In genomic region chr2:172481507-172482262, GRCh38 we compare ENCODE assay signal across 25 cellular contexts. TPM values are rescaled to one million over a fixed set of nuclear protein-coding genes. Genes with fewer than 3 reads are reported as not detected.
A peak's percentile ranks its signal among the peaks of the same experiment; 100 is the strongest.
DNase-seq lines count a peak whose midpoint lies in the region; ATAC-seq and TF ChIP-seq lines count a peak whose summit lies in the region.
"Had no signal": no experiment of that assay in that cellular context is flagged by ENCODE, and none has a peak within 500 bp of the region (broad histone marks: within the 10 kb centered on the region; RNA-seq: fewer than 3 reads in every experiment).

No MANE protein-coding gene starts in this region.

- no peak overlapping the region for H3K4me3 ChIP-seq in CD4-positive, CD25-positive, alpha-beta regulatory T cell (ENCODE audit: low read depth, low read length)
- H3K4me3 ChIP-seq in sigmoid colon: no peak overlapping the region
- H3K4me3 ChIP-seq: HAP-1, lung, mucosa of descending colon, upper lobe of right lung had no signal

- H3K4me1 ChIP-seq in CD4-positive, CD25-positive, alpha-beta regulatory T cell (ENCODE audit: control insufficient read depth, insufficient read depth, low read length, poor library complexity, severe bottlenecking): peaks cover 17% of the 10 kb centered on the region
- no peaks in the 10 kb centered on the region for H3K4me1 ChIP-seq in sigmoid colon

- TF ChIP-seq CTCF in neural crest cell (conservative IDR thresholded peaks at IDR 0.05): no peak
- TF ChIP-seq CTCF in sigmoid colon (IDR thresholded peaks at IDR 0.05): no peak

- H3K27me3 Mint-ChIP-seq in activated T-cell treated with anti-CD3 and anti-CD28 coated beads, Interleukin-2, amount 50 U/mL, for 4 hours (ENCODE audit: low read depth): no peaks in the 10 kb centered on the region
- no peaks in the 10 kb centered on the region for H3K27me3 Mint-ChIP-seq in activated T-cell treated with anti-CD3 and anti-CD28 coated beads, Interleukin-2, amount 50 U/mL, for 24 hours
- H3K27me3 Mint-ChIP-seq in CD4-positive, CD25-positive, alpha-beta regulatory T cell: no peaks in the 10 kb centered on the region
- no peaks in the 10 kb centered on the region for H3K27me3 Mint-ChIP-seq in activated T-helper 17 cell treated with anti-CD3 and anti-CD28 coated beads, Interleukin-2, amount 50 U/mL, for 72 hours
- H3K27me3 Mint-ChIP-seq in neural crest cell (ENCODE audit: low read depth): peaks cover 3% of the 10 kb centered on the region
- H3K27me3 Mint-ChIP-seq: B cell had no signal

- DNase-seq in activated T-cell treated with anti-CD3 and anti-CD28 coated beads, Interleukin-2, amount 50 U/mL, for 4 hours: no peak
- no peak for DNase-seq in activated T-cell treated with anti-CD3 and anti-CD28 coated beads, Interleukin-2, amount 50 U/mL, for 24 hours
- DNase-seq in CD4-positive, CD25-positive, alpha-beta regulatory T cell: no peak
- DNase-seq in neural crest cell (ENCODE audit: low read depth, low spot score) (no peak), sigmoid colon (no peak)
- DNase-seq: activated CD4-positive, alpha-beta T cell treated with anti-CD3 and anti-CD28 coated beads, Interleukin-2, amount 50 U/mL, for 4 hours; activated CD8-positive, alpha-beta memory T cell treated with anti-CD3 and anti-CD28 coated beads, Interleukin-2, amount 50 U/mL, for 48 hours; activated gamma-delta T cell; aorta; Calu3; cerebellar nuclear complex; effector CD4-positive, alpha-beta T cell; head of caudate nucleus; mucosa of descending colon; NCI-H2029 treated with DMSO at 0.1 percent for 48 hours; T1000; upper lobe of right lung had no signal

- ATAC-seq in activated T-cell treated with anti-CD3 and anti-CD28 coated beads, Interleukin-2, amount 50 U/mL, for 4 hours: peak; percentile 17 to 32
- no peak for ATAC-seq in CD4-positive, CD25-positive, alpha-beta regulatory T cell (ENCODE audit: low read depth in 2 of 2)
- no peak for ATAC-seq in activated T-helper 17 cell treated with anti-CD3 and anti-CD28 coated beads, Interleukin-2, amount 50 U/mL, for 72 hours (replicated peaks)
- ATAC-seq in HG03460 (IDR thresholded peaks at IDR 0.05; ENCODE audit: unreplicated experiment): no peak
- ATAC-seq in HG02623 (IDR thresholded peaks at IDR 0.05; ENCODE audit: unreplicated experiment): no peak
- ATAC-seq: WTC11 had no signal

- TF ChIP-seq POLR2A in sigmoid colon (IDR thresholded peaks at IDR 0.05): no peak

- 85 to 87% methylated on average over 7 of the region's 7 CpGs for WGBS in sigmoid colon, 2 donors

- peak overlapping the region; percentile 6 for H3K27ac ChIP-seq in CD4-positive, CD25-positive, alpha-beta regulatory T cell (ENCODE audit: insufficient read depth, low read length, poor library complexity, severe bottlenecking)
- no peak overlapping the region for H3K27ac ChIP-seq in sigmoid colon
- H3K27ac ChIP-seq: RWPE1, upper lobe of right lung had no signal

- intact Hi-C loops in sigmoid colon (cut with DNase I): no loop called here

- peaks cover 54% of the 10 kb centered on the region for H3K4me1 Mint-ChIP-seq in activated T-cell treated with anti-CD3 and anti-CD28 coated beads, Interleukin-2, amount 50 U/mL, for 4 hours (ENCODE audit: low read depth)
- peaks cover 57% of the 10 kb centered on the region for H3K4me1 Mint-ChIP-seq in activated T-cell treated with anti-CD3 and anti-CD28 coated beads, Interleukin-2, amount 50 U/mL, for 24 hours (ENCODE audit: low read depth)
- peaks cover 20 to 73% (median 46%) of the 10 kb centered on the region in 4 donors for H3K4me1 Mint-ChIP-seq in CD4-positive, CD25-positive, alpha-beta regulatory T cell
- H3K4me1 Mint-ChIP-seq in activated T-helper 17 cell treated with anti-CD3 and anti-CD28 coated beads, Interleukin-2, amount 50 U/mL, for 72 hours: peaks cover 16% of the 10 kb centered on the region
- H3K4me1 Mint-ChIP-seq in neural crest cell: peaks cover 56% of the 10 kb centered on the region

- H3K9me3 Mint-ChIP-seq in activated T-cell treated with anti-CD3 and anti-CD28 coated beads, Interleukin-2, amount 50 U/mL, for 4 hours: no peaks in the 10 kb centered on the region
- H3K9me3 Mint-ChIP-seq in activated T-cell treated with anti-CD3 and anti-CD28 coated beads, Interleukin-2, amount 50 U/mL, for 24 hours: no peaks in the 10 kb centered on the region
- no peaks in the 10 kb centered on the region for H3K9me3 Mint-ChIP-seq in CD4-positive, CD25-positive, alpha-beta regulatory T cell
- no peaks in the 10 kb centered on the region for H3K9me3 Mint-ChIP-seq in activated T-helper 17 cell treated with anti-CD3 and anti-CD28 coated beads, Interleukin-2, amount 50 U/mL, for 72 hours
- no peaks in the 10 kb centered on the region for H3K9me3 Mint-ChIP-seq in neural crest cell
- H3K9me3 Mint-ChIP-seq: WTC11 had no signal

- H3K4me3 Mint-ChIP-seq in activated T-cell treated with anti-CD3 and anti-CD28 coated beads, Interleukin-2, amount 50 U/mL, for 4 hours: no peak overlapping the region
- H3K4me3 Mint-ChIP-seq in activated T-cell treated with anti-CD3 and anti-CD28 coated beads, Interleukin-2, amount 50 U/mL, for 24 hours: no peak overlapping the region
- H3K4me3 Mint-ChIP-seq in CD4-positive, CD25-positive, alpha-beta regulatory T cell: no peak overlapping the region
- H3K4me3 Mint-ChIP-seq in activated T-helper 17 cell treated with anti-CD3 and anti-CD28 coated beads, Interleukin-2, amount 50 U/mL, for 72 hours: no peak overlapping the region
- peak overlapping the region; percentile 36 for H3K4me3 Mint-ChIP-seq in neural crest cell
- H3K4me3 Mint-ChIP-seq: B cell, WTC11 had no signal

- no peak overlapping the region for H3K27ac Mint-ChIP-seq in activated T-cell treated with anti-CD3 and anti-CD28 coated beads, Interleukin-2, amount 50 U/mL, for 24 hours
- H3K27ac Mint-ChIP-seq in CD4-positive, CD25-positive, alpha-beta regulatory T cell: peak overlapping the region; percentile 75 to 91 (median 90)
- H3K27ac Mint-ChIP-seq in activated T-helper 17 cell treated with anti-CD3 and anti-CD28 coated beads, Interleukin-2, amount 50 U/mL, for 72 hours: peak overlapping the region; percentile 66
- H3K27ac Mint-ChIP-seq in neural crest cell (ENCODE audit: unreplicated experiment): peak overlapping the region; percentile 89
- H3K27ac Mint-ChIP-seq: B cell, WTC11 had no signal

- H3K27me3 ChIP-seq in CD4-positive, CD25-positive, alpha-beta regulatory T cell (ENCODE audit: control insufficient read depth, insufficient read depth, low read length): no peaks in the 10 kb centered on the region
- H3K27me3 ChIP-seq in sigmoid colon: no peaks in the 10 kb centered on the region
- H3K27me3 ChIP-seq: upper lobe of right lung had no signal

- H3K36me3 ChIP-seq in CD4-positive, CD25-positive, alpha-beta regulatory T cell (ENCODE audit: control insufficient read depth, insufficient read depth, low read length): peaks cover 63% of the 10 kb centered on the region
- no peaks in the 10 kb centered on the region for H3K36me3 ChIP-seq in sigmoid colon
- H3K36me3 ChIP-seq: HAP-1 had no signal

- H3K36me3 Mint-ChIP-seq in activated T-cell treated with anti-CD3 and anti-CD28 coated beads, Interleukin-2, amount 50 U/mL, for 4 hours (ENCODE audit: insufficient read depth): peaks cover 30% of the 10 kb centered on the region
- H3K36me3 Mint-ChIP-seq in activated T-cell treated with anti-CD3 and anti-CD28 coated beads, Interleukin-2, amount 50 U/mL, for 24 hours (ENCODE audit: low read depth): peaks cover 43% of the 10 kb centered on the region
- H3K36me3 Mint-ChIP-seq in CD4-positive, CD25-positive, alpha-beta regulatory T cell: peaks cover 67% of the 10 kb centered on the region
- H3K36me3 Mint-ChIP-seq in activated T-helper 17 cell treated with anti-CD3 and anti-CD28 coated beads, Interleukin-2, amount 50 U/mL, for 72 hours (ENCODE audit: low read depth): peaks cover 82% of the 10 kb centered on the region
- H3K36me3 Mint-ChIP-seq in neural crest cell (ENCODE audit: low read depth): peaks cover 12% of the 10 kb centered on the region

- no peaks in the 10 kb centered on the region for H3K9me3 ChIP-seq in CD4-positive, CD25-positive, alpha-beta regulatory T cell (ENCODE audit: control insufficient read depth in 2 of 2, low read length in 2 of 2)
- H3K9me3 ChIP-seq in sigmoid colon: no peaks in the 10 kb centered on the region
- H3K9me3 ChIP-seq: HAP-1, mucosa of descending colon, upper lobe of right lung had no signal

- no peak for TF ChIP-seq EP300 in sigmoid colon (IDR thresholded peaks at IDR 0.05)

RNA-seq across cellular contexts. Expression of gene ITGA6, which starts 54.3 kb away (rescaled TPM):
- 1 to 10 TPM; 4.2 to 7.0 (median 5.8) TPM for total RNA-seq in activated T-cell treated with anti-CD3 and anti-CD28 coated beads, Interleukin-2, amount 50 U/mL, for 4 hours
- 68.5 TPM for total RNA-seq in CD4-positive, CD25-positive, alpha-beta regulatory T cell
- 10 to 100 TPM; 39.2 to 59.4 (median 45.8) TPM for polyA plus RNA-seq in CD4-positive, CD25-positive, alpha-beta regulatory T cell
- 1 to 10 TPM; 2.2 to 4.9 TPM for total RNA-seq in activated T-helper 17 cell treated with anti-CD3 and anti-CD28 coated beads, Interleukin-2, amount 50 U/mL, for 72 hours
- 36.8 and 37.7 TPM in 2 replicates for total RNA-seq in neural crest cell
- total RNA-seq in sigmoid colon: 10 to 100 TPM in 3 of 4 donors, 1 to 10 TPM in 1; 9.9 to 31.0 (median 17.8) TPM
- 10 to 100 TPM in 2 of 3 donors, 1 to 10 TPM in 1; 8.4 to 66.5 (median 11.8) TPM for polyA plus RNA-seq in sigmoid colon

Comparison
In these comparisons a context has a peak if more than half of its experiments do, and no peak if none do; other contexts are left out.
1. ATAC-seq: peak in activated T-cell treated with anti-CD3 and anti-CD28 coated beads, Interleukin-2, amount 50 U/mL, for 4 hours (2 of 2); none in CD4-positive, CD25-positive, alpha-beta regulatory T cell (0 of 2), activated T-helper 17 cell treated with anti-CD3 and anti-CD28 coated beads, Interleukin-2, amount 50 U/mL, for 72 hours (single experiment), HG03460 (single experiment) and HG02623 (single experiment).